1 cellular context compared by ENCODE assay signal in genomic region chr15:98684441-98684840, GRCh38.
TF ChIP-seq lines count a peak whose summit lies in the region.

No MANE protein-coding gene starts in this region.

TF ChIP-seq in HEK293, 187 proteins besides CTCF, POLR2A, EP300 and RAD21 (continued from another document):
- TF ChIP-seq ZNF398 (tag by site-specific recombination; IDR thresholded peaks at IDR 0.05), result no peak
- no peak for TF ChIP-seq ZNF416 (tag by site-specific recombination; IDR thresholded peaks at IDR 0.05)
- peak; percentile 30; the same call in 1 of the 2 replicates for TF ChIP-seq OSR2 (tag by site-specific recombination; IDR thresholded peaks at IDR 0.05)
- peak; percentile 73 for TF ChIP-seq ZNF664 (tag by site-specific recombination; IDR thresholded peaks at IDR 0.05)
- TF ChIP-seq ZNF157 (tag by site-specific recombination; IDR thresholded peaks at IDR 0.05), result no peak
- TF ChIP-seq ZNF449 (tag by site-specific recombination; IDR thresholded peaks at IDR 0.05), result no peak
- TF ChIP-seq ZNF585B (tag by site-specific recombination; IDR thresholded peaks at IDR 0.05), result no peak
- peak; percentile 52 for TF ChIP-seq ZNF366 (tag by site-specific recombination; conservative IDR thresholded peaks at IDR 0.05)
- TF ChIP-seq ZBTB1 (tag by site-specific recombination; IDR thresholded peaks at IDR 0.05), result no peak
- no peak for TF ChIP-seq SALL2 (tag by site-specific recombination; IDR thresholded peaks at IDR 0.05; ENCODE audit: borderline replicate concordance)
- TF ChIP-seq ZNF510 (tag by site-specific recombination; IDR thresholded peaks at IDR 0.05; ENCODE audit: insufficient replicate concordance), result no peak
- TF ChIP-seq ZNF19 (tag by site-specific recombination; IDR thresholded peaks at IDR 0.05; ENCODE audit: low read depth), result no peak
- TF ChIP-seq ZNF660 (tag by site-specific recombination; IDR thresholded peaks at IDR 0.05), result no peak
- TF ChIP-seq PRDM6 (tag by site-specific recombination; IDR thresholded peaks at IDR 0.05), result peak; percentile 78
- no peak for TF ChIP-seq KLF8 (tag by site-specific recombination; IDR thresholded peaks at IDR 0.05)
- TF ChIP-seq ZBTB21 (tag by site-specific recombination; IDR thresholded peaks at IDR 0.05), result no peak
- no peak for TF ChIP-seq ZNF394 (tag by site-specific recombination; IDR thresholded peaks at IDR 0.05; ENCODE audit: borderline replicate concordance)
- TF ChIP-seq ZNF37A (tag by site-specific recombination; IDR thresholded peaks at IDR 0.05), result no peak
- TF ChIP-seq TRIM28 (IDR thresholded peaks at IDR 0.05; ENCODE audit: borderline replicate concordance, low read length), result no peak
- TF ChIP-seq BCL6B (tag by site-specific recombination; IDR thresholded peaks at IDR 0.05), result no peak
- 0 out of 2 replicates have a peak, but pooled peaks have one; percentile 9 for TF ChIP-seq SP7 (tag by site-specific recombination; IDR thresholded peaks at IDR 0.05)
- peak; percentile 55; the same call in 1 of the 2 replicates for TF ChIP-seq ZEB2 (tag by site-specific recombination; IDR thresholded peaks at IDR 0.05)
- TF ChIP-seq ZBTB6 (tag by site-specific recombination; IDR thresholded peaks at IDR 0.05), result no peak
- no peak for TF ChIP-seq TSHZ1 (tag by site-specific recombination; IDR thresholded peaks at IDR 0.05; ENCODE audit: borderline replicate concordance)
- no peak for TF ChIP-seq ZIC2 (tag by site-specific recombination; IDR thresholded peaks at IDR 0.05)
- TF ChIP-seq ZBTB49 (tag by site-specific recombination; IDR thresholded peaks at IDR 0.05; ENCODE audit: low read depth), result no peak
